14 cellular contexts compared by ENCODE assay signal in genomic region chr18:76475450-76476203, GRCh38. TPM values are rescaled to one million over a fixed set of nuclear protein-coding genes. Genes with fewer than 3 reads are reported as not detected.
DNase-seq lines count a peak whose midpoint lies in the region; ATAC-seq and TF ChIP-seq lines count a peak whose summit lies in the region.
"Had no signal": no experiment of that assay in that cellular context is flagged by ENCODE, and none has a peak within 500 bp of the region (broad histone marks: within the 10 kb centered on the region; RNA-seq: fewer than 3 reads in every experiment).

No MANE protein-coding gene starts in this region.

- no peak overlapping the region for H3K4me3 Mint-ChIP-seq in chondrocyte (ENCODE audit: unreplicated experiment)
- no peak overlapping the region for H3K4me3 Mint-ChIP-seq in nephron progenitor cell
- H3K4me3 Mint-ChIP-seq: activated CD4-positive, alpha-beta memory T cell treated with anti-CD3 and anti-CD28 coated beads, Interleukin-2, amount 10 ng/mL, durations not matched to agents 7 days and 5 days had no signal

- ATAC-seq in HG02973 (IDR thresholded peaks at IDR 0.05; ENCODE audit: unreplicated experiment): no peak
- ATAC-seq: left colon had no signal

- H3K4me1 Mint-ChIP-seq in chondrocyte (ENCODE audit: low read depth): peaks cover 35% of the 10 kb centered on the region
- peaks cover 75% of the 10 kb centered on the region for H3K4me1 Mint-ChIP-seq in nephron progenitor cell

- no peaks in the 10 kb centered on the region for H3K9me3 Mint-ChIP-seq in chondrocyte (ENCODE audit: low read depth)
- H3K9me3 Mint-ChIP-seq in nephron progenitor cell: peaks cover 3% of the 10 kb centered on the region
- H3K9me3 Mint-ChIP-seq: activated CD4-positive, alpha-beta memory T cell treated with anti-CD3 and anti-CD28 coated beads, Interleukin-2, amount 10 ng/mL, durations not matched to agents 7 days and 5 days had no signal

- TF ChIP-seq CTCF in C4-2B (conservative IDR thresholded peaks at IDR 0.05) (peak; percentile 33), NB4 (IDR thresholded peaks at IDR 0.05; ENCODE audit: low read depth, low read length) (peak; percentile 12), chondrocyte (IDR thresholded peaks at IDR 0.05) (peak; percentile 25), nephron progenitor cell (IDR thresholded peaks at IDR 0.05) (no peak)

- H3K36me3 Mint-ChIP-seq in chondrocyte (ENCODE audit: low read depth) (no peaks in the 10 kb centered on the region), nephron progenitor cell (ENCODE audit: low read depth) (peaks cover 61% of the 10 kb centered on the region)

- DNase-seq in NB4 (ENCODE audit: low read depth) (peak; percentile 64), chondrocyte (ENCODE audit: low spot score) (no peak), nephron progenitor cell (no peak), OCI-M2 (lab: John Stamatoyannopoulos, UW; ENCODE audit: unreplicated experiment) (no peak), NCI-H446 treated with DMSO at 0.1 percent for 48 hours (lab: John Stamatoyannopoulos, UW) (no peak), RKO (ENCODE audit: low spot score) (no peak)
- DNase-seq: activated CD4-positive, alpha-beta memory T cell treated with anti-CD3 and anti-CD28 coated beads, Interleukin-2, amount 10 ng/mL, durations not matched to agents 7 days and 5 days; DMS79 treated with DMSO at 0.1 percent for 48 hours; left colon; retina; Right ventricle myocardium superior had no signal

- H3K27ac Mint-ChIP-seq in chondrocyte (ENCODE audit: unreplicated experiment) (peak overlapping the region; percentile 98), nephron progenitor cell (peak overlapping the region; percentile 3)
- H3K27ac Mint-ChIP-seq: activated CD4-positive, alpha-beta memory T cell treated with anti-CD3 and anti-CD28 coated beads, Interleukin-2, amount 10 ng/mL, durations not matched to agents 7 days and 5 days had no signal

- peak overlapping the region; percentile 23 for H3K4me3 ChIP-seq in NB4 (ENCODE audit: low read depth, low read length)
- H3K4me3 ChIP-seq: HAP-1 had no signal

- no peak overlapping the region for H3K27ac ChIP-seq in C4-2B

- no peak for TF ChIP-seq POLR2A in NB4 (IDR thresholded peaks at IDR 0.05; ENCODE audit: extremely low read depth, insufficient read length)

- H3K27me3 Mint-ChIP-seq in chondrocyte (ENCODE audit: low read depth): no peaks in the 10 kb centered on the region
- no peaks in the 10 kb centered on the region for H3K27me3 Mint-ChIP-seq in nephron progenitor cell (ENCODE audit: low read depth, poor library complexity)

RNA-seq across cellular contexts. Expression of gene ZNF516, which starts 19.4 kb away (rescaled TPM):
- total RNA-seq in chondrocyte: 26.1 to 31.8 TPM (median 27.7 TPM) in 3 replicates
